Comparison of ENCODE assay signal across 20 cellular contexts in the genomic region with DNA sequence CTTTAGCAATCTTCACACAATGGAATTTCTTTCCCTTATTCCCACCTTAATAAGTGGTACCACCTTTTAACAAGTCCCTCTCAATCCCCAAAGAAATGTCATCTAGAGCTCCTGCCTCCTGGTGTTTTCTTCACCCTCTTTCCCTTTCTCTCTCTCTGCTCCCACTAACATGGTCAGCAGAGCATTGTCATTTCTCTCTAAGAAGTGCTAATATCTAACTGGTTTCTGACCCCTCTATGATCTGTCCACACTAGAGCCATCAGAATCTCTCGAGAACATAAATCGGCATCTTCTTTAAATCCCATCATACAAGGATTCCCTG.
DNase-seq lines count a peak whose midpoint lies in the region; ATAC-seq and TF ChIP-seq lines count a peak whose summit lies in the region.
"Had no signal": no experiment of that assay in that cellular context is flagged by ENCODE, and none has a peak within 500 bp of the region (broad histone marks: within the 10 kb centered on the region; RNA-seq: fewer than 3 reads in every experiment).

No MANE protein-coding gene starts in this region.

- H3K9me3 ChIP-seq in HUES6 (ENCODE audit: control insufficient read depth, insufficient read depth, low read depth, low read length) (no peaks in the 10 kb centered on the region), endodermal cell (ENCODE audit: control insufficient read depth, low read length) (no peaks in the 10 kb centered on the region), iPS-20b (ENCODE audit: insufficient read depth, low read depth, low read length) (no peaks in the 10 kb centered on the region), colonic mucosa (no peaks in the 10 kb centered on the region), right cardiac atrium (ENCODE audit: control insufficient read depth, low read length) (no peaks in the 10 kb centered on the region)
- H3K9me3 ChIP-seq: A549, Caco-2, HAP-1 had no signal

- H3K27me3 Mint-ChIP-seq in GM23338 (ENCODE audit: insufficient read depth, low read depth, poor library complexity) (peaks cover 5% of the 10 kb centered on the region), endodermal cell (ENCODE audit: insufficient read depth) (no peaks in the 10 kb centered on the region)
- H3K27me3 Mint-ChIP-seq: CD4-positive, alpha-beta T cell had no signal

- H4K20me1 ChIP-seq in GM23338 (replicated peaks; ENCODE audit: insufficient read depth) = no peaks in the 10 kb centered on the region

- peak overlapping the region; percentile 26 for H3K4me3 ChIP-seq in GM23338
- H3K4me3 ChIP-seq in HUES6 (ENCODE audit: low read depth, low read length) = peak overlapping the region; percentile 19
- H3K4me3 ChIP-seq in endodermal cell (ENCODE audit: low read length) = no peak overlapping the region
- H3K4me3 ChIP-seq in iPS-20b (ENCODE audit: low read length) = peak overlapping the region; percentile 51
- H3K4me3 ChIP-seq in colonic mucosa = no peak overlapping the region
- H3K4me3 ChIP-seq in right cardiac atrium (ENCODE audit: low read length) = no peak overlapping the region
- H3K4me3 ChIP-seq: A549, GM23248, HAP-1 had no signal

- H3K27me3 ChIP-seq in GM23338 (ENCODE audit: insufficient read depth) (no peaks in the 10 kb centered on the region), HUES6 (ENCODE audit: control insufficient read depth, insufficient read depth, low read length) (no peaks in the 10 kb centered on the region), endodermal cell (ENCODE audit: control insufficient read depth, insufficient read depth, low read length, poor library complexity, severe bottlenecking) (no peaks in the 10 kb centered on the region), iPS-20b (ENCODE audit: insufficient read depth, low read length) (no peaks in the 10 kb centered on the region), colonic mucosa (no peaks in the 10 kb centered on the region), right cardiac atrium (ENCODE audit: control insufficient read depth, insufficient read depth) (no peaks in the 10 kb centered on the region)

- H3K36me3 Mint-ChIP-seq in GM23338 (ENCODE audit: low read depth) = peaks cover 3% of the 10 kb centered on the region; the same call in 2 of the 3 replicates
- H3K36me3 Mint-ChIP-seq in endodermal cell (ENCODE audit: low read depth) = peaks cover 2% of the 10 kb centered on the region

- H3K36me3 ChIP-seq in GM23338 (ENCODE audit: insufficient read depth) (no peaks in the 10 kb centered on the region), HUES6 (ENCODE audit: control insufficient read depth, insufficient read depth, low read length) (no peaks in the 10 kb centered on the region), endodermal cell (ENCODE audit: control insufficient read depth, insufficient read depth, low read length) (no peaks in the 10 kb centered on the region), iPS-20b (ENCODE audit: insufficient read depth, low read depth, low read length) (no peaks in the 10 kb centered on the region), colonic mucosa (no peaks in the 10 kb centered on the region)
- H3K36me3 ChIP-seq: HAP-1 had no signal

- peak overlapping the region; percentile 48 for H3K4me2 ChIP-seq in GM23338
- H3K4me2 ChIP-seq: A549 had no signal

- peak overlapping the region; percentile 83 for H3K27ac Mint-ChIP-seq in GM23338
- H3K27ac Mint-ChIP-seq in endodermal cell = peak overlapping the region; percentile 41
- H3K27ac Mint-ChIP-seq: CD4-positive, alpha-beta T cell had no signal

- H3K9me3 Mint-ChIP-seq in GM23338 = no peaks in the 10 kb centered on the region; the same call in 2 of the 3 replicates
- H3K9me3 Mint-ChIP-seq in endodermal cell = peaks cover 4% of the 10 kb centered on the region

- H3K9me2 ChIP-seq in GM23338 (ENCODE audit: insufficient read depth) = no peaks in the 10 kb centered on the region

- peaks cover 12% of the 10 kb centered on the region for H3K79me2 ChIP-seq in GM23338 (replicated peaks; ENCODE audit: insufficient read depth)

- no peak overlapping the region for H2AFZ ChIP-seq in GM23338
- H2AFZ ChIP-seq: GM23248 had no signal

- H3K4me1 Mint-ChIP-seq in GM23338 (peaks cover 66% of the 10 kb centered on the region), endodermal cell (peaks cover 34% of the 10 kb centered on the region)

- H3K27ac ChIP-seq in GM23338 (ENCODE audit: low read depth) (peak overlapping the region; percentile 91), HUES6 (ENCODE audit: low read depth, low read length) (peak overlapping the region; percentile 72), endodermal cell (ENCODE audit: low read depth, low read length) (no peak overlapping the region), iPS-20b (ENCODE audit: low read length) (peak overlapping the region; percentile 41), colonic mucosa (no peak overlapping the region), caudate nucleus (ENCODE audit: low read depth, low read length) (no peak overlapping the region), right cardiac atrium (ENCODE audit: low read length) (no peak overlapping the region)
- H3K27ac ChIP-seq: 22Rv1, A549, C4-2B, GM23248, HL-60 had no signal

- H3K4me1 ChIP-seq in GM23338 (ENCODE audit: insufficient read depth) (peaks cover 60% of the 10 kb centered on the region), HUES6 (ENCODE audit: control insufficient read depth, insufficient read depth, low read length) (peaks cover 56% of the 10 kb centered on the region), endodermal cell (ENCODE audit: control insufficient read depth, insufficient read depth, low read length) (no peaks in the 10 kb centered on the region), iPS-20b (ENCODE audit: insufficient read depth, low read length) (peaks cover 43% of the 10 kb centered on the region), colonic mucosa (no peaks in the 10 kb centered on the region), right cardiac atrium (ENCODE audit: control insufficient read depth, insufficient read depth, low read length) (no peaks in the 10 kb centered on the region)
- H3K4me1 ChIP-seq: A549, Caco-2 had no signal

- intact Hi-C loops in colonic mucosa (cut with DNase I) = no loop called here
- intact Hi-C loops in right cardiac atrium (cut with DNase I) = no loop called here

- TF ChIP-seq CTCF in GM23338 (conservative IDR thresholded peaks at IDR 0.05; ENCODE audit: low read depth in 2 of 2) (no peak), endodermal cell (conservative IDR thresholded peaks at IDR 0.05) (no peak), colonic mucosa (IDR thresholded peaks at IDR 0.05) (no peak)

- H3F3A ChIP-seq in GM23338 (replicated peaks; ENCODE audit: low read depth) = no peaks in the 10 kb centered on the region

- H3K9ac ChIP-seq in HUES6 (ENCODE audit: low read length) (peak overlapping the region; percentile 47), endodermal cell (ENCODE audit: extremely low read depth, low read length, poor library complexity, severe bottlenecking) (no peak overlapping the region), iPS-20b (ENCODE audit: low read depth, low read length) (peak overlapping the region; percentile 46; the same call in 1 of the 2 replicates), colonic mucosa (ENCODE audit: low read depth in 2 of 2, low read length in 2 of 2) (no peak overlapping the region)
- H3K9ac ChIP-seq: GM23248 had no signal

- 50% methylated on average over 2 of the region's 2 CpGs; no CpG with 5 or more reads in 1 of the 2 experiments for WGBS in endodermal cell (ENCODE audit: insufficient coverage in 1 of 2, insufficient read length in 1 of 2), 2 experiments
- WGBS in right cardiac atrium = 67% methylated on average over 2 of the region's 2 CpGs

- DNase-seq in GM23338 (ENCODE audit: low spot score) (no peak), endodermal cell (peak; percentile 40), colonic mucosa (no peak), caudate nucleus (lab: John Stamatoyannopoulos, UW) (no peak), MV-4-11 (lab: John Stamatoyannopoulos, UW) (no peak), right cardiac atrium (no peak)
- DNase-seq: AML-193; Caco-2; CD4-positive, alpha-beta T cell; DMS153; DMS79; GDM1; GM23248 had no signal

- ATAC-seq in GM23338 (peak; percentile 65), right cardiac atrium (no peak)
- ATAC-seq: A549 had no signal

- H3K4me3 Mint-ChIP-seq in GM23338 = peak overlapping the region; percentile 40
- H3K4me3 Mint-ChIP-seq in endodermal cell = no peak overlapping the region
- H3K4me3 Mint-ChIP-seq: CD4-positive, alpha-beta T cell had no signal

TF ChIP-seq in GM23338, 12 proteins besides CTCF, POLR2A, EP300 and RAD21:
- TF ChIP-seq ZNF331 (CRISPR knock-in tag; IDR thresholded peaks at IDR 0.05; ENCODE audit: low read depth) = no peak
- no peak for TF ChIP-seq ZNF114 (CRISPR knock-in tag; IDR thresholded peaks at IDR 0.05)
- no peak for TF ChIP-seq EZH2phosphoT487 (IDR thresholded peaks at IDR 0.05; ENCODE audit: unreplicated experiment)
- no peak for TF ChIP-seq JUNB (IDR thresholded peaks at IDR 0.05; ENCODE audit: unreplicated experiment)

Comparison
In these comparisons a context has a peak if more than half of its experiments do, and no peak if none do; other contexts are left out.
1. H3K27ac ChIP-seq: peak in GM23338 (single experiment), HUES6 (single experiment) and iPS-20b (single experiment); none in endodermal cell (single experiment), colonic mucosa (single experiment), caudate nucleus (single experiment) and right cardiac atrium (single experiment).
2. H3K4me3 ChIP-seq: peak in GM23338 (single experiment), HUES6 (single experiment) and iPS-20b (single experiment); none in endodermal cell (single experiment), colonic mucosa (single experiment) and right cardiac atrium (single experiment).
3. H3K9ac ChIP-seq: peak in HUES6 (single experiment) and iPS-20b (single experiment); none in endodermal cell (single experiment) and colonic mucosa (0 of 2).